In the genomic region with DNA sequence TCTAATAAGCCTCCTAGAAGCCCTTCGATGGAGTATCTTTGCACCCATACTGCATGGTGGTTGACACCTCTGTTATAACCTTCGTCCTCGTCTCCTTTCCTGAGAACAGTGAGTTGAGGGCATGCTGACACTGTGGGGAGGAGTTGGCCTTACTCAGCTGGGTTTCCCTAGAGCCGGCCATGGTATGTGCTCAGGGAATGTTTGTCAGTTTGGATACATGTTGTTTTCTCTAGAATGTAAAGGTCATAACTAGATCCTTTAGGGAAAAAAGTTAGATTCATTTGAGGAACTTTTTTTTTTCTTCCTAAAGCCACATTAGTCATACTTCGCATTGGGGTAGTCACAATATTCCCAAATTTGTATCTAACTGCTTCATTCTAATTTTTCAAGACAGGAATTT, we compare ENCODE assay signal across 21 cellular contexts.
DNase-seq lines count a peak whose midpoint lies in the region; ATAC-seq and TF ChIP-seq lines count a peak whose summit lies in the region.
"Had no signal": no experiment of that assay in that cellular context is flagged by ENCODE, and none has a peak within 500 bp of the region (broad histone marks: within the 10 kb centered on the region; RNA-seq: fewer than 3 reads in every experiment).

No MANE protein-coding gene starts in this region.

- no peaks in the 10 kb centered on the region for H3K79me1 ChIP-seq in mesenchymal stem cell (replicated peaks; ENCODE audit: low read length, poor library complexity, severe bottlenecking)

- no peaks in the 10 kb centered on the region for H3K36me3 ChIP-seq in SK-N-SH (replicated peaks in 1 of 2; ENCODE audit: control insufficient read depth in 1 of 2, insufficient read depth in 2 of 2, low read length in 1 of 2)
- peaks cover 2 to 3% of the 10 kb centered on the region in 2 experiments for H3K36me3 ChIP-seq in mesenchymal stem cell (ENCODE audit: control insufficient read depth in 1 of 2, insufficient read depth in 2 of 2, low read depth in 1 of 2, low read length in 2 of 2)
- no peaks in the 10 kb centered on the region for H3K36me3 ChIP-seq in uterus
- H3K36me3 ChIP-seq: suprapubic skin had no signal

- no peak overlapping the region for H2BK120ac ChIP-seq in mesenchymal stem cell (ENCODE audit: low read depth, low read length)

- no peaks in the 10 kb centered on the region for H3K79me2 ChIP-seq in SK-N-SH (ENCODE audit: insufficient read depth)

- H2AFZ ChIP-seq in SK-N-SH (ENCODE audit: low read depth), result no peak overlapping the region
- H2AFZ ChIP-seq in mesenchymal stem cell (ENCODE audit: low read depth, low read length), result no peak overlapping the region

- TF ChIP-seq CTCF in SK-N-SH (IDR thresholded peaks at IDR 0.05) (no peak), cardiac fibroblast (IDR thresholded peaks at IDR 0.05; ENCODE audit: low read depth, low read length) (no peak), uterus (IDR thresholded peaks at IDR 0.05) (no peak)

- no peak overlapping the region for H3K4ac ChIP-seq in mesenchymal stem cell (ENCODE audit: low read depth in 1 of 2, low read length in 2 of 2)

- no peak for TF ChIP-seq EP300 in SK-N-SH (IDR thresholded peaks at IDR 0.05; ENCODE audit: borderline replicate concordance in 1 of 2, low read depth in 1 of 2, low read length in 1 of 2)

- H2BK15ac ChIP-seq in mesenchymal stem cell (ENCODE audit: low read depth, poor library complexity, severe bottlenecking), result no peak overlapping the region

- intact Hi-C loops in uterus (cut with DNase I; ENCODE audit: low total_unique reads), result no loop called here

- H3K4me2 ChIP-seq in SK-N-SH, result no peak overlapping the region
- H3K4me2 ChIP-seq in mesenchymal stem cell (ENCODE audit: low read length, poor library complexity, severe bottlenecking), result no peak overlapping the region

- H3K9ac ChIP-seq in SK-N-SH (no peak overlapping the region), mesenchymal stem cell (ENCODE audit: low read length) (peak overlapping the region; percentile 23)

- WGBS in SK-N-SH (ENCODE audit: low lambda C conversion rate), result 87% methylated on average over 5 of the region's 5 CpGs
- WGBS in mesenchymal stem cell, result 72% methylated on average over 5 of the region's 5 CpGs

- H2BK12ac ChIP-seq in mesenchymal stem cell (ENCODE audit: low read length in 2 of 2), result peak overlapping the region; percentile 15 to 44

- no peaks in the 10 kb centered on the region for H3K9me3 ChIP-seq in SK-N-SH
- no peaks in the 10 kb centered on the region for H3K9me3 ChIP-seq in mesenchymal stem cell (ENCODE audit: control insufficient read depth, low read length)
- no peaks in the 10 kb centered on the region for H3K9me3 ChIP-seq in uterus
- H3K9me3 ChIP-seq: psoas muscle, suprapubic skin had no signal

- no peak overlapping the region for H2BK5ac ChIP-seq in mesenchymal stem cell (ENCODE audit: low read depth, low read length, poor library complexity, severe bottlenecking)

- H4K20me1 ChIP-seq in SK-N-SH (ENCODE audit: insufficient read depth), result no peaks in the 10 kb centered on the region

- peaks cover 5% of the 10 kb centered on the region for H3F3A ChIP-seq in SK-N-SH (replicated peaks; ENCODE audit: insufficient read depth)

- no peak overlapping the region for H3K14ac ChIP-seq in mesenchymal stem cell (ENCODE audit: low read length in 2 of 2)

- no peaks in the 10 kb centered on the region for H3K9me2 ChIP-seq in SK-N-SH

- DNase-seq in SK-N-SH, result no peak
- DNase-seq in cardiac fibroblast (ENCODE audit: low read depth in 2 of 2), result peak; percentile 33 to 46
- peak; percentile 54 for DNase-seq in mesenchymal stem cell
- no peak for DNase-seq in uterus
- no peak for DNase-seq in CD1c-positive myeloid dendritic cell (ENCODE audit: extremely low spot score)
- DNase-seq in stimulated activated CD4-positive, alpha-beta T cell treated with anti-CD3 and anti-CD28 coated beads, Interleukin-15, amount 100 ng/mL, for 24 hours, result no peak
- DNase-seq in NCI-H2107 (lab: John Stamatoyannopoulos, UW), result no peak
- DNase-seq: activated naive CD8-positive, alpha-beta T cell treated with anti-CD3 and anti-CD28 coated beads, Interleukin-2, amount 10 ng/mL, durations not matched to agents 7 days and 5 days; activated T-cell treated with anti-CD3 and anti-CD28 coated beads, Interleukin-2, amount 50 U/mL, for 4 hours; CD4-positive, alpha-beta T cell; DMS79; hippocampal formation; NCI-H1436 treated with DMSO at 0.1 percent for 48 hours; NCI-H510A; psoas muscle; stimulated activated CD4-positive, alpha-beta T cell treated with anti-CD3 and anti-CD28 coated beads, Interleukin-1b, Interleukin-23, amount 100 ng/mL, for 48 hours had no signal

- H3K4me3 ChIP-seq in SK-N-SH (ENCODE audit: low read depth in 2 of 2, low read length in 1 of 2), result no peak overlapping the region
- H3K4me3 ChIP-seq in cardiac fibroblast (replicated peaks in 1 of 2; ENCODE audit: low read depth in 2 of 2, low read length in 2 of 2), result no peak overlapping the region
- no peak overlapping the region for H3K4me3 ChIP-seq in mesenchymal stem cell (ENCODE audit: insufficient read depth in 1 of 2, low read depth in 1 of 2, low read length in 2 of 2)
- H3K4me3 ChIP-seq in uterus, result no peak overlapping the region
- H3K4me3 ChIP-seq: psoas muscle, suprapubic skin had no signal

- H3K18ac ChIP-seq in mesenchymal stem cell (ENCODE audit: low read depth in 1 of 2, low read length in 2 of 2), result peak overlapping the region in 1 of 2 experiments; percentile 61

- no peak overlapping the region for H4K91ac ChIP-seq in mesenchymal stem cell (ENCODE audit: low read length)

- no peak for TF ChIP-seq POLR2A in uterus (IDR thresholded peaks at IDR 0.05)

- no peak overlapping the region for H3K23ac ChIP-seq in mesenchymal stem cell (ENCODE audit: low read length in 2 of 2)

- H3K27me3 ChIP-seq in SK-N-SH (ENCODE audit: insufficient read depth), result no peaks in the 10 kb centered on the region
- H3K27me3 ChIP-seq in mesenchymal stem cell (ENCODE audit: control insufficient read depth in 1 of 2, insufficient read depth in 1 of 2, low read length in 2 of 2), result no peaks in the 10 kb centered on the region
- H3K27me3 ChIP-seq in uterus, result no peaks in the 10 kb centered on the region
- H3K27me3 ChIP-seq: suprapubic skin had no signal

- no peak for TF ChIP-seq RAD21 in SK-N-SH (IDR thresholded peaks at IDR 0.05; ENCODE audit: low read length)

- ATAC-seq in SK-N-SH treated with all-trans-retinoic acid at 6 μM for 48 hours, result peak; percentile 64
- ATAC-seq: activated T-cell treated with anti-CD3 and anti-CD28 coated beads, Interleukin-2, amount 50 U/mL, for 4 hours; left lobe of liver had no signal

- H3K4me1 ChIP-seq in SK-N-SH (ENCODE audit: control insufficient read depth in 1 of 2, insufficient read depth in 2 of 2, low read depth in 1 of 2, low read length in 1 of 2) (peaks cover 0 to 3% of the 10 kb centered on the region in 2 experiments; a peak in 2 of 4 replicates), mesenchymal stem cell (ENCODE audit: control insufficient read depth, insufficient read depth, low read depth, low read length) (peaks cover 11% of the 10 kb centered on the region), uterus (no peaks in the 10 kb centered on the region)

- H3K27ac ChIP-seq in SK-N-SH (ENCODE audit: low read depth in 2 of 2, low read length in 1 of 2) (0 out of 4 replicates have a peak overlapping the region, but pooled peaks of 1 of the 2 experiments have one; percentile 1), mesenchymal stem cell (ENCODE audit: low read length, poor library complexity, severe bottlenecking) (peak overlapping the region; percentile 41), uterus (peak overlapping the region; percentile 55 to 83)
- H3K27ac ChIP-seq: 22Rv1, epithelial cell of prostate, psoas muscle, suprapubic skin had no signal

- H4K8ac ChIP-seq in mesenchymal stem cell (ENCODE audit: low read length), result no peak overlapping the region

- POLR2A ChIA-PET in SK-N-SH (lab: Yijun Ruan, JAX), result no interaction called here

- peak overlapping the region; percentile 66 for H2AK5ac ChIP-seq in mesenchymal stem cell (ENCODE audit: low read length, severe bottlenecking)

- CTCF ChIA-PET in SK-N-SH (lab: Yijun Ruan, JAX), result no interaction called here

TF ChIP-seq in SK-N-SH, 30 proteins besides CTCF, POLR2A, EP300 and RAD21 (continues in another document):
- TF ChIP-seq SMC3 (IDR thresholded peaks at IDR 0.05; ENCODE audit: low read depth, low read length) (no peak), TCF12 (IDR thresholded peaks at IDR 0.05) (no peak), FOXJ3 (CRISPR knock-in tag; IDR thresholded peaks at IDR 0.05) (no peak), GATA2 (CRISPR knock-in tag; IDR thresholded peaks at IDR 0.05) (no peak), IRF3 (IDR thresholded peaks at IDR 0.05; ENCODE audit: low read depth, low read length) (no peak), POLR2AphosphoS5 (IDR thresholded peaks at IDR 0.05; ENCODE audit: low read depth, low read length) (no peak), MEF2A (IDR thresholded peaks at IDR 0.05; ENCODE audit: borderline replicate concordance, low read depth) (no peak), TEAD4 (IDR thresholded peaks at IDR 0.05; ENCODE audit: borderline replicate concordance, insufficient read depth) (no peak), RFX5 (IDR thresholded peaks at IDR 0.05; ENCODE audit: low read length) (no peak), ELF1 (IDR thresholded peaks at IDR 0.05) (no peak), CHD2 (IDR thresholded peaks at IDR 0.05; ENCODE audit: low read length, partially characterized antibody) (no peak), GABPA (IDR thresholded peaks at IDR 0.05; ENCODE audit: low read depth) (no peak), EZH2phosphoT487 (IDR thresholded peaks at IDR 0.05; ENCODE audit: borderline replicate concordance, low read depth) (no peak), JUND (IDR thresholded peaks at IDR 0.05) (no peak), MXI1 (IDR thresholded peaks at IDR 0.05; ENCODE audit: low read depth, low read length) (no peak), SIN3A (IDR thresholded peaks at IDR 0.05; ENCODE audit: borderline replicate concordance, low read depth, low read length) (no peak)
- TF ChIP-seq, protein P1, sequence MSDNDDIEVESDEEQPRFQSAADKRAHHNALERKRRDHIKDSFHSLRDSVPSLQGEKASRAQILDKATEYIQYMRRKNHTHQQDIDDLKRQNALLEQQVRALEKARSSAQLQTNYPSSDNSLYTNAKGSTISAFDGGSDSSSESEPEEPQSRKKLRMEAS (IDR thresholded peaks at IDR 0.05; ENCODE audit: low read depth), result no peak

Comparison
In these comparisons a context has a peak if more than half of its experiments do, and no peak if none do; other contexts are left out.
1. DNase-seq: peak in cardiac fibroblast (2 of 2) and mesenchymal stem cell (single experiment); none in SK-N-SH (single experiment), uterus (0 of 2), CD1c-positive myeloid dendritic cell (single experiment), stimulated activated CD4-positive, alpha-beta T cell treated with anti-CD3 and anti-CD28 coated beads, Interleukin-15, amount 100 ng/mL, for 24 hours (single experiment) and NCI-H2107 (single experiment).